10 cellular contexts compared by ENCODE assay signal in the genomic region with DNA sequence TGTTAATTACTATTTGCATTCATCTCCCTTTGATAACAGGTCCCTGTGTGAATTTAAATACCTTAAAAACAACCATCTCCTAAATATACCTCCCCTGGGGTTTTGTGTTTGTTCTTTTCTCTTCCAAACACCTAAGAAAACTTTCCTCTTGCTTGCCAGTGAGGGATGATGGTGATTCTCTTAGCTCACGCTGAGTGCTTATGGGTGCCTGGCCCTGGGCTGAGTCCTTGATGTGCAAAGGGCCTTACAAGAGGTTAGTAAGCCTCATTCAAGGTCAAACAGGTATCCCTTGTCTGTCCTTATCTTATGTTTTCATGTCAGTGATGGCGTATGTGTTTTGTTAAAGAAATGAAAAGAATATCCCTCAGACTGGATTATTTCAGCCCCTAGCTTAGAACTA.
"Had no signal": no experiment of that assay in that cellular context is flagged by ENCODE, and none has a peak within 500 bp of the region (broad histone marks: within the 10 kb centered on the region; RNA-seq: fewer than 3 reads in every experiment).

No MANE protein-coding gene starts in this region.

- ATAC-seq: activated CD4-positive, CD25-positive, alpha-beta regulatory T cell treated with anti-CD3 and anti-CD28 coated beads, Interleukin-2, amount 50 U/mL, for 24 hours; left lobe of liver; stimulated activated naive CD8-positive, alpha-beta T cell treated with anti-CD3 and anti-CD28 coated beads, Interleukin-15, Interleukin-2, amounts not matched to agents 100 U/mL and 50 U/mL, for 24 hours had no signal

- H3K4me3 ChIP-seq: esophagus muscularis mucosa, sigmoid colon had no signal

- H3K27ac ChIP-seq: esophagus muscularis mucosa, sigmoid colon had no signal

- H3K27me3 ChIP-seq: esophagus muscularis mucosa, sigmoid colon had no signal

- H3K4me1 ChIP-seq: esophagus muscularis mucosa, sigmoid colon had no signal

- H3K36me3 ChIP-seq: esophagus muscularis mucosa, sigmoid colon had no signal

- DNase-seq: activated gamma-delta T cell; activated T-cell treated with anti-CD3 and anti-CD28 coated beads, Interleukin-2, amount 50 U/mL, for 24 hours; nephron progenitor cell; sigmoid colon; stimulated activated CD4-positive, alpha-beta T cell treated with anti-CD3 and anti-CD28 coated beads, Interleukin-12 subunit alpha, Interleukin-12 subunit beta, amount 100 ng/mL, for 4 hours; stimulated activated CD4-positive, alpha-beta T cell treated with anti-CD3 and anti-CD28 coated beads, Interleukin-2, amount 100 ng/mL, for 48 hours; stimulated activated naive CD8-positive, alpha-beta T cell treated with anti-CD3 and anti-CD28 coated beads, Interleukin-15, Interleukin-2, amounts not matched to agents 100 U/mL and 50 U/mL, for 24 hours had no signal
